Comparison of ENCODE assay signal across 23 cellular contexts in the genomic region with DNA sequence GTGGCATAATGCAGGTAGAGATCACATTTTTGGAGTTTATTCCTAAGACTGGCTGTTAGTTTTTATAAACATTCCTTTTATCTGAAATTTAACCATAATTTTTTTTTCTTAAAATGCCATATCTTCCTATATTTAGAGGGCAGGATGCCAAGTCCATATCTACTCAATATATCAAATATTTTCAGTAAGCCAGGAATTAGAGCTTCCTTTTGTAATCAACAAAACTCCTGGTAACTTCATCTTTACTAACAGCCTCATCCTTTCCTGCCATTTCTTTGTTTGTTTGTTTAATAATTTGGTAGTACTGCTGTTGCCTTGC.
"Had no signal": no experiment of that assay in that cellular context is flagged by ENCODE, and none has a peak within 500 bp of the region (broad histone marks: within the 10 kb centered on the region; RNA-seq: fewer than 3 reads in every experiment).

No MANE protein-coding gene starts in this region.

- H3K27me3 Mint-ChIP-seq: naive B cell had no signal

- H3K27me3 ChIP-seq: gastrocnemius medialis, ovary, right atrium auricular region, stomach, suprapubic skin, thyroid gland had no signal

- H3K4me3 ChIP-seq: esophagus muscularis mucosa, gastrocnemius medialis, heart right ventricle, left ventricle myocardium inferior, lung, ovary, right atrium auricular region, stomach, suprapubic skin, thyroid gland had no signal

- H3K36me3 Mint-ChIP-seq: naive B cell, type B pancreatic cell had no signal

- ATAC-seq: gastrocnemius medialis, heart right ventricle, left cardiac atrium had no signal

- H3K27ac Mint-ChIP-seq: immature natural killer cell, naive B cell, type B pancreatic cell had no signal

- H3K36me3 ChIP-seq: esophagus muscularis mucosa, gastrocnemius medialis, heart right ventricle, left ventricle myocardium inferior, ovary, right atrium auricular region, stomach, suprapubic skin, thyroid gland had no signal

- H3K27ac ChIP-seq: epithelial cell of prostate, esophagus muscularis mucosa, gastrocnemius medialis, heart right ventricle, left ventricle myocardium inferior, ovary, right atrium auricular region, stomach, suprapubic skin, thyroid gland had no signal

- H3K4me3 Mint-ChIP-seq: immature natural killer cell, naive B cell, type B pancreatic cell had no signal

- DNase-seq: cortex of kidney; effector memory CD4-positive, alpha-beta T cell; gastrocnemius medialis; heart right ventricle; immature natural killer cell; kidney; left cardiac atrium; left ventricle myocardium inferior; mesenchymal stem cell; naive B cell; ovary; small intestine; stimulated activated CD4-positive, alpha-beta T cell treated with anti-CD3 and anti-CD28 coated beads, Interleukin-12 subunit alpha, Interleukin-12 subunit beta, amount 100 ng/mL, for 4 hours; stimulated activated naive CD4-positive, alpha-beta T cell; stomach; thyroid gland had no signal

- H3K9me3 ChIP-seq: esophagus muscularis mucosa, gastrocnemius medialis, heart right ventricle, left ventricle myocardium inferior, ovary, right atrium auricular region, stomach, suprapubic skin, thyroid gland had no signal

- H3K4me1 ChIP-seq: gastrocnemius medialis, left ventricle myocardium inferior, right atrium auricular region, suprapubic skin, thyroid gland had no signal

- FAIRE-seq: kidney, small intestine, urothelium cell line had no signal

- H3K9me3 Mint-ChIP-seq: immature natural killer cell, naive B cell, type B pancreatic cell had no signal
